Comparison of ENCODE assay signal across 2 cellular contexts in genomic region chrX:73562986-73563739, GRCh38.
TF ChIP-seq lines count a peak whose summit lies in the region.

CHIC1 (plus strand) TSS chrX:73563197; CDS start chrX:73563285, 88 bp downstream.

TF ChIP-seq in liver, 16 proteins besides CTCF, POLR2A, EP300 and RAD21 (continued from another document):
- TF ChIP-seq, protein P1, sequence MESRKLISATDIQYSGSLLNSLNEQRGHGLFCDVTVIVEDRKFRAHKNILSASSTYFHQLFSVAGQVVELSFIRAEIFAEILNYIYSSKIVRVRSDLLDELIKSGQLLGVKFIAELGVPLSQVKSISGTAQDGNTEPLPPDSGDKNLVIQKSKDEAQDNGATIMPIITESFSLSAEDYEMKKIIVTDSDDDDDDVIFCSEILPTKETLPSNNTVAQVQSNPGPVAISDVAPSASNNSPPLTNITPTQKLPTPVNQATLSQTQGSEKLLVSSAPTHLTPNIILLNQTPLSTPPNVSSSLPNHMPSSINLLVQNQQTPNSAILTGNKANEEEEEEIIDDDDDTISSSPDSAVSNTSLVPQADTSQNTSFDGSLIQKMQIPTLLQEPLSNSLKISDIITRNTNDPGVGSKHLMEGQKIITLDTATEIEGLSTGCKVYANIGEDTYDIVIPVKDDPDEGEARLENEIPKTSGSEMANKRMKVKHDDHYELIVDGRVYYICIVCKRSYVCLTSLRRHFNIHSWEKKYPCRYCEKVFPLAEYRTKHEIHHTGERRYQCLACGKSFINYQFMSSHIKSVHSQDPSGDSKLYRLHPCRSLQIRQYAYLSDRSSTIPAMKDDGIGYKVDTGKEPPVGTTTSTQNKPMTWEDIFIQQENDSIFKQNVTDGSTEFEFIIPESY (IDR thresholded peaks at IDR 0.05), result no peak

TF ChIP-seq in HepG2, 621 proteins besides CTCF, POLR2A, EP300 and RAD21 (continued from another document):
- TF ChIP-seq ZNF513 (CRISPR knock-in tag; conservative IDR thresholded peaks at IDR 0.05), result no peak
- TF ChIP-seq ZNF724P (CRISPR knock-in tag; IDR thresholded peaks at IDR 0.05; ENCODE audit: borderline replicate concordance), result no peak
- TF ChIP-seq ZNF224 (CRISPR knock-in tag; IDR thresholded peaks at IDR 0.05), result no peak
- TF ChIP-seq RNF2 (conservative IDR thresholded peaks at IDR 0.05; ENCODE audit: low read depth), result no peak
- no peak for TF ChIP-seq ZSCAN29 (CRISPR knock-in tag; conservative IDR thresholded peaks at IDR 0.05)
- no peak for TF ChIP-seq FIP1L1 (IDR thresholded peaks at IDR 0.05; ENCODE audit: borderline replicate concordance, insufficient read depth, low read depth, low read length)
- TF ChIP-seq MEIS1 (CRISPR knock-in tag; IDR thresholded peaks at IDR 0.05; ENCODE audit: borderline replicate concordance), result no peak
- TF ChIP-seq, protein P2, sequence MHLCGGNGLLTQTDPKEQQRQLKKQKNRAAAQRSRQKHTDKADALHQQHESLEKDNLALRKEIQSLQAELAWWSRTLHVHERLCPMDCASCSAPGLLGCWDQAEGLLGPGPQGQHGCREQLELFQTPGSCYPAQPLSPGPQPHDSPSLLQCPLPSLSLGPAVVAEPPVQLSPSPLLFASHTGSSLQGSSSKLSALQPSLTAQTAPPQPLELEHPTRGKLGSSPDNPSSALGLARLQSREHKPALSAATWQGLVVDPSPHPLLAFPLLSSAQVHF (CRISPR knock-in tag; IDR thresholded peaks at IDR 0.05), result no peak
- TF ChIP-seq ZSCAN30 (CRISPR knock-in tag; IDR thresholded peaks at IDR 0.05), result no peak
- TF ChIP-seq ZNF460 (CRISPR knock-in tag; IDR thresholded peaks at IDR 0.05; ENCODE audit: borderline replicate concordance), result no peak
- TF ChIP-seq, protein P3, sequence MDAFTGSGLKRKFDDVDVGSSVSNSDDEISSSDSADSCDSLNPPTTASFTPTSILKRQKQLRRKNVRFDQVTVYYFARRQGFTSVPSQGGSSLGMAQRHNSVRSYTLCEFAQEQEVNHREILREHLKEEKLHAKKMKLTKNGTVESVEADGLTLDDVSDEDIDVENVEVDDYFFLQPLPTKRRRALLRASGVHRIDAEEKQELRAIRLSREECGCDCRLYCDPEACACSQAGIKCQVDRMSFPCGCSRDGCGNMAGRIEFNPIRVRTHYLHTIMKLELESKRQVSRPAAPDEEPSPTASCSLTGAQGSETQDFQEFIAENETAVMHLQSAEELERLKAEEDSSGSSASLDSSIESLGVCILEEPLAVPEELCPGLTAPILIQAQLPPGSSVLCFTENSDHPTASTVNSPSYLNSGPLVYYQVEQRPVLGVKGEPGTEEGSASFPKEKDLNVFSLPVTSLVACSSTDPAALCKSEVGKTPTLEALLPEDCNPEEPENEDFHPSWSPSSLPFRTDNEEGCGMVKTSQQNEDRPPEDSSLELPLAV (CRISPR knock-in tag; conservative IDR thresholded peaks at IDR 0.05; ENCODE audit: low read depth), result no peak
- TF ChIP-seq, protein P4, sequence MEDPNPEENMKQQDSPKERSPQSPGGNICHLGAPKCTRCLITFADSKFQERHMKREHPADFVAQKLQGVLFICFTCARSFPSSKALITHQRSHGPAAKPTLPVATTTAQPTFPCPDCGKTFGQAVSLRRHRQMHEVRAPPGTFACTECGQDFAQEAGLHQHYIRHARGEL (CRISPR knock-in tag; IDR thresholded peaks at IDR 0.05), result no peak
- TF ChIP-seq CENPBD1 (CRISPR knock-in tag; IDR thresholded peaks at IDR 0.05; ENCODE audit: borderline replicate concordance, low read depth), result no peak
- TF ChIP-seq SOX13 (IDR thresholded peaks at IDR 0.05), result no peak
- no peak for TF ChIP-seq SOX13 (CRISPR knock-in tag; conservative IDR thresholded peaks at IDR 0.05 in 1 of 2, IDR thresholded peaks at IDR 0.05 in 1 of 2)
- no peak for TF ChIP-seq CEBPG (CRISPR knock-in tag; IDR thresholded peaks at IDR 0.05)
